ENCODE assay signal across 8 cellular contexts in the genomic region with DNA sequence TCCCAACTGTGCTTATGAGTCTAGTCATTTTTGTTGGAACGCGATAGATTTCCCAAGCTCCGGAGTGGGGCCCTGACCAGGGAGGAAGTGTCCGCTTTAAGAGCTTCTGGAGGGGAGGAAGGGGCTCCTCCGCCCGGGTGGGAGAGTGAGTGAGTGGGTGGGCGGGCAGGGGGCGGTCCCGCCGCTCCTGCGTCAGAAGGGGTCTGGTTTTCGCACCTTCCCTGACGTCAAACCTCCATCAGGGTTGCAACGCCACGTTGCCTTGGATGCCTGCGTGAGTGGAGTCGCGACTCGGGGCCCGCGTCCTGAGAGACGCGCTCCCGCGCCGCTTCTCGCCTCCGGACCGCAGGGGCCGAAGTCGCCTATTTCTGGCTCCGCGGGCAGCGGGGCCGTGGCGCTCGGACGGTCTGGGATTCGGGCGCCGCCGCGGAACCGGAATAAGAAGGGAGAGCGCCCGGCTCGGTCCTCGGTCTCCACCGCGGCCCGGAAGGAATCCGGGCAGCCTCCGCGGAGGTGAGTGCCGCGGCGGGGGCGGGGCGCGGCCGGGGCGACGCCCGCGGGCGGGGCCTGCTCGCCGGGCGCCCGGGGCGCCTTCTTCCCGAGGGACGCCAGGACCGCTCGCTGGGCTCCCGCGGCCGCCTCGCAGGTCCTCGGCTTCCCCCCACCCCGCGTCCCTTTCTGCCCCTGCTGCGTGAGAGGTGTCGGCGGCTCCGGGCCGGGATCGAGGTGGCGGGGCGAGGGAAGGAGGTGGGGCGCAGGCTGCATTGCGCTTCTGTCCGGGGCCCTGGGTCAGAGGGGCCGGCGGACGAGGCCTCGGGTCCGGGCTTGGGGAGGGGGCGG. TPM values are rescaled to one million over a fixed set of nuclear protein-coding genes. Genes with fewer than 3 reads are reported as not detected.
DNase-seq lines count a peak whose midpoint lies in the region; ATAC-seq and TF ChIP-seq lines count a peak whose summit lies in the region.

A gene (plus strand): TSS at position 230 of the 840 bp plus-strand sequence. CDS start 7,187 bp downstream, outside the sequence.

- peak within 1 kb of the TSS; percentile 99 for H3K4me3 Mint-ChIP-seq in endothelial cell (ENCODE audit: unreplicated experiment)
- H3K4me3 Mint-ChIP-seq in mesothelial cell of epicardium, result peak within 1 kb of the TSS; percentile 90

- no peaks in the 10 kb centered on the region for H3K9me3 Mint-ChIP-seq in endothelial cell (ENCODE audit: unreplicated experiment)
- H3K9me3 Mint-ChIP-seq in mesothelial cell of epicardium, result no peaks in the 10 kb centered on the region

- peak within 1 kb of the TSS; percentile 97 for H3K27ac Mint-ChIP-seq in endothelial cell (ENCODE audit: unreplicated experiment)
- H3K27ac Mint-ChIP-seq in mesothelial cell of epicardium, result peak within 1 kb of the TSS; percentile 96

- H3K27me3 Mint-ChIP-seq in endothelial cell (ENCODE audit: unreplicated experiment) (peaks cover 3% of the 10 kb centered on the region), mesothelial cell of epicardium (ENCODE audit: low read depth) (peaks cover 7% of the 10 kb centered on the region)

- H3K36me3 Mint-ChIP-seq in endothelial cell (ENCODE audit: low read depth, unreplicated experiment) (peaks cover 5% of the 10 kb centered on the region), mesothelial cell of epicardium (no peaks in the 10 kb centered on the region)

- TF ChIP-seq CTCF in endothelial cell (IDR thresholded peaks at IDR 0.05; ENCODE audit: unreplicated experiment) (no peak), mesothelial cell of epicardium (IDR thresholded peaks at IDR 0.05; ENCODE audit: unreplicated experiment) (no peak)

- DNase-seq in NCI-H2081 (lab: John Stamatoyannopoulos, UW) (peak; percentile 41 to 77), NCI-H2081 treated with DMSO at 0.1 percent for 48 hours (lab: John Stamatoyannopoulos, UW) (no peak), NCI-H2107 (lab: John Stamatoyannopoulos, UW) (peak; percentile 11), endothelial cell (ENCODE audit: low spot score) (peak; percentile 73), mesothelial cell of epicardium (ENCODE audit: low spot score in 2 of 2, unreplicated experiment in 2 of 2) (peak; percentile 54 to 71)
- peak; percentile 79 for DNase-seq in activated CD8-positive, alpha-beta memory T cell treated with anti-CD3 and anti-CD28 coated beads for 24 hours
- DNase-seq in stimulated activated CD8-positive, alpha-beta memory T cell treated with anti-CD3 and anti-CD28 coated beads, Interleukin-7, amount 100 ng/mL, for 48 hours (ENCODE audit: extremely low read depth in 1 of 2, low read depth in 1 of 2), result peak; percentile 13 to 27

- H3K4me1 Mint-ChIP-seq in endothelial cell (ENCODE audit: unreplicated experiment), result peaks cover 19% of the 10 kb centered on the region
- H3K4me1 Mint-ChIP-seq in mesothelial cell of epicardium, result peaks cover 25% of the 10 kb centered on the region

- peak; percentile 87 for ATAC-seq in HG02588 (IDR thresholded peaks at IDR 0.05; ENCODE audit: unreplicated experiment)

RNA-seq across cellular contexts. Expression of the gene that starts here (rescaled TPM):
- 38.1 TPM for total RNA-seq in endothelial cell (ENCODE audit: unreplicated experiment)
- 45.7 to 49.5 TPM (median 47.6 TPM) in 3 replicates for total RNA-seq in mesothelial cell of epicardium
